ENCODE assay signal across 9 cellular contexts in the genomic region with DNA sequence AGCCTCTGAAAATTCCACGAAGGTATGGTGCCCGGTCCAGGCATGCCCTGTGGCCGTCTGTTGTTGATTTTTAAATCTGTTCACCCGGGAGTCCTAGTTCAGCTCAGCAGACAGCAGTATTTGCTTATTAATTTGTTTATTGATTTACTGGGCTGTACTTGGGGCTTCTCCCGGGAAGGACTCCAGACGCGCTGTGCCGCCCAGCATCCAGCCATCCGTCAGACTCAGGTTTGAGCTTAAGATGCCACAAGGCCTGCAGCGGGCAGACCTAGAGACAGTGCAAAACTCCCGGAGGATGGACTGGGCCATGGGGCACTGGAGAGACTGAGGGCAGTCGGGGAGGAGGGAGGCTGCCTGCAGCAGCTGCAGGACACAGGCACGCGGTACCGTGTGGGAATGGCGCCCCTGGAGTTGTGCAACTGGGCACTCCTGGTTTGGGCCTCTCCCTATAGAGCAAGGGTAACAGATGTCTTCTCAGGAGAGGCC. TPM values are rescaled to one million over a fixed set of nuclear protein-coding genes. Genes with fewer than 3 reads are reported as not detected.
A peak's percentile ranks its signal among the peaks of the same experiment; 100 is the strongest.
DNase-seq lines count a peak whose midpoint lies in the region; ATAC-seq and TF ChIP-seq lines count a peak whose summit lies in the region.
"Had no signal": no experiment of that assay in that cellular context is flagged by ENCODE, and none has a peak within 500 bp of the region (broad histone marks: within the 10 kb centered on the region; RNA-seq: fewer than 3 reads in every experiment).

No MANE protein-coding gene starts in this region.

- H3K4me1 ChIP-seq in mucosa of descending colon (ENCODE audit: low read depth): peaks cover 2% of the 10 kb centered on the region
- peaks cover 10% of the 10 kb centered on the region for H3K4me1 ChIP-seq in mesendoderm (ENCODE audit: control insufficient read depth, low read depth, low read length)

- TF ChIP-seq CTCF in mucosa of descending colon (IDR thresholded peaks at IDR 0.05): no peak
- no peak for TF ChIP-seq CTCF in mesothelial cell of epicardium (IDR thresholded peaks at IDR 0.05; ENCODE audit: unreplicated experiment)

- no peak overlapping the region for H2BK5ac ChIP-seq in mesendoderm (ENCODE audit: low read length)

- H3K9me3 ChIP-seq in mucosa of descending colon: no peaks in the 10 kb centered on the region

- H4K8ac ChIP-seq in mesendoderm (ENCODE audit: low read depth, low read length): no peak overlapping the region

- H3K56ac ChIP-seq in mesendoderm (ENCODE audit: low read length): no peak overlapping the region

- H3K27me3 ChIP-seq in mesendoderm (ENCODE audit: insufficient read depth, low read length, poor library complexity): no peaks in the 10 kb centered on the region

- H3K27ac ChIP-seq in mesendoderm (ENCODE audit: low read depth, low read length): no peak overlapping the region

- H3K9me3 Mint-ChIP-seq in IgD-negative memory B cell (peaks cover 0 to 3% (median 0%) of the 10 kb centered on the region in 3 donors), mesothelial cell of epicardium (no peaks in the 10 kb centered on the region)
- no peaks in the 10 kb centered on the region for H3K9me3 Mint-ChIP-seq in activated T-helper 17 cell treated with anti-CD3 and anti-CD28 coated beads, Interleukin-2, amount 50 U/mL, for 72 hours

- H3K36me3 Mint-ChIP-seq in IgD-negative memory B cell (peaks cover 7% of the 10 kb centered on the region), mesothelial cell of epicardium (no peaks in the 10 kb centered on the region)
- no peaks in the 10 kb centered on the region for H3K36me3 Mint-ChIP-seq in activated T-helper 17 cell treated with anti-CD3 and anti-CD28 coated beads, Interleukin-2, amount 50 U/mL, for 72 hours (ENCODE audit: low read depth)

- H3K79me2 ChIP-seq in mesendoderm (ENCODE audit: control insufficient read depth, insufficient read depth, low read length): no peaks in the 10 kb centered on the region

- no peak overlapping the region for H3K4ac ChIP-seq in mesendoderm (ENCODE audit: low read depth, low read length)

- H2BK15ac ChIP-seq in mesendoderm (replicated peaks; ENCODE audit: low read depth): no peak overlapping the region

- H3K27ac Mint-ChIP-seq in IgD-negative memory B cell (peak overlapping the region; percentile 72 to 97 (median 93)), mesothelial cell of epicardium (no peak overlapping the region)
- H3K27ac Mint-ChIP-seq in activated T-helper 17 cell treated with anti-CD3 and anti-CD28 coated beads, Interleukin-2, amount 50 U/mL, for 72 hours: peak overlapping the region; percentile 79

- WGBS in mesendoderm (ENCODE audit: extremely low coverage, insufficient coverage, low lambda C conversion rate): no CpG with 5 or more reads among the region's 16 CpGs

- H3K27me3 Mint-ChIP-seq in IgD-negative memory B cell (peaks cover 3% of the 10 kb centered on the region), mesothelial cell of epicardium (ENCODE audit: low read depth) (peaks cover 26% of the 10 kb centered on the region)
- no peaks in the 10 kb centered on the region for H3K27me3 Mint-ChIP-seq in activated T-helper 17 cell treated with anti-CD3 and anti-CD28 coated beads, Interleukin-2, amount 50 U/mL, for 72 hours

- no peak overlapping the region for H4K5ac ChIP-seq in mesendoderm (ENCODE audit: low read length)

- H3K4me1 Mint-ChIP-seq in IgD-negative memory B cell (peaks cover 17 to 27% (median 27%) of the 10 kb centered on the region in 3 donors), mesothelial cell of epicardium (peaks cover 42% of the 10 kb centered on the region)
- peaks cover 60% of the 10 kb centered on the region for H3K4me1 Mint-ChIP-seq in activated T-helper 17 cell treated with anti-CD3 and anti-CD28 coated beads, Interleukin-2, amount 50 U/mL, for 72 hours

- ATAC-seq in activated T-helper 17 cell treated with anti-CD3 and anti-CD28 coated beads, Interleukin-2, amount 50 U/mL, for 72 hours (replicated peaks): peak; percentile 1
- peak; percentile 7 for ATAC-seq in mucosa of descending colon
- no peak for ATAC-seq in HG03135 (IDR thresholded peaks at IDR 0.05; ENCODE audit: unreplicated experiment)

- H3K4me3 ChIP-seq in mucosa of descending colon: no peak overlapping the region
- no peak overlapping the region for H3K4me3 ChIP-seq in mesendoderm (ENCODE audit: low read length)

- H3K9ac ChIP-seq in mesendoderm (ENCODE audit: low read length): no peak overlapping the region

- H2AK5ac ChIP-seq in mesendoderm (ENCODE audit: low read length): no peak overlapping the region

- H3K79me1 ChIP-seq in mesendoderm (ENCODE audit: low read length): no peaks in the 10 kb centered on the region

- DNase-seq in COLO668 (lab: John Stamatoyannopoulos, UW; ENCODE audit: unreplicated experiment) (peak; percentile 25), mucosa of descending colon (peak in 1 of 3 donors; percentile 54), mesothelial cell of epicardium (ENCODE audit: low spot score in 2 of 2, unreplicated experiment in 2 of 2) (no peak), mesendoderm (no peak)
- DNase-seq in activated CD4-positive, alpha-beta T cell treated with anti-CD3 and anti-CD28 coated beads, Interleukin-2, amount 50 U/mL, for 1 hour: no peak
- DNase-seq: midbrain had no signal

- intact Hi-C loops in mucosa of descending colon (cut with DNase I, micrococcal nuclease): no loop called here

- no peak overlapping the region for H2BK120ac ChIP-seq in mesendoderm (ENCODE audit: low read depth, low read length)

- H3K4me2 ChIP-seq in mesendoderm (ENCODE audit: low read length): no peak overlapping the region

- no peaks in the 10 kb centered on the region for H3K36me3 ChIP-seq in mucosa of descending colon (ENCODE audit: low read depth)
- H3K36me3 ChIP-seq in mesendoderm (ENCODE audit: control insufficient read depth, insufficient read depth, low read length): no peaks in the 10 kb centered on the region

- no peak overlapping the region for H3K23ac ChIP-seq in mesendoderm (ENCODE audit: low read length)

- peak overlapping the region; percentile 33 to 76 (median 73) for H3K4me3 Mint-ChIP-seq in IgD-negative memory B cell
- peak overlapping the region; percentile 70 for H3K4me3 Mint-ChIP-seq in activated T-helper 17 cell treated with anti-CD3 and anti-CD28 coated beads, Interleukin-2, amount 50 U/mL, for 72 hours
- H3K4me3 Mint-ChIP-seq in mesothelial cell of epicardium: no peak overlapping the region

- no peak overlapping the region for H3K18ac ChIP-seq in mesendoderm (ENCODE audit: low read length)

RNA-seq across cellular contexts. Expression of gene CCDC167, which starts 17.3 kb away (rescaled TPM):
- 82.4 TPM for polyA plus RNA-seq in IgD-negative memory B cell
- 10 to 100 TPM; 39.2 to 78.5 TPM for total RNA-seq in activated T-helper 17 cell treated with anti-CD3 and anti-CD28 coated beads, Interleukin-2, amount 50 U/mL, for 72 hours
- total RNA-seq in mucosa of descending colon: 10 to 100 TPM in 2 of 3 donors, 1 to 10 TPM in 1; 5.4 to 13.4 (median 12.1) TPM
- 23.8 to 26.0 TPM (median 24.8 TPM) in 3 replicates for total RNA-seq in mesothelial cell of epicardium
- 27.6 TPM for polyA plus RNA-seq in mesendoderm (2013, experiment 1 of 2)
- 28.0 TPM for polyA plus RNA-seq in mesendoderm (2013, experiment 2 of 2)
